ENCODE assay signal across 19 cellular contexts in the genomic region with DNA sequence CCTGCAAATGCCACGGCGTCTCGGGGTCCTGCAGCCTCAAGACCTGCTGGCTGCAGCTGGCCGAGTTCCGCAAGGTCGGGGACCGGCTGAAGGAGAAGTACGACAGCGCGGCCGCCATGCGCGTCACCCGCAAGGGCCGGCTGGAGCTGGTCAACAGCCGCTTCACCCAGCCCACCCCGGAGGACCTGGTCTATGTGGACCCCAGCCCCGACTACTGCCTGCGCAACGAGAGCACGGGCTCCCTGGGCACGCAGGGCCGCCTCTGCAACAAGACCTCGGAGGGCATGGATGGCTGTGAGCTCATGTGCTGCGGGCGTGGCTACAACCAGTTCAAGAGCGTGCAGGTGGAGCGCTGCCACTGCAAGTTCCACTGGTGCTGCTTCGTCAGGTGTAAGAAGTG. TPM values are rescaled to one million over a fixed set of nuclear protein-coding genes. Genes with fewer than 3 reads are reported as not detected.
DNase-seq lines count a peak whose midpoint lies in the region; ATAC-seq and TF ChIP-seq lines count a peak whose summit lies in the region.
"Had no signal": no experiment of that assay in that cellular context is flagged by ENCODE, and none has a peak within 500 bp of the region (broad histone marks: within the 10 kb centered on the region; RNA-seq: fewer than 3 reads in every experiment).

No MANE protein-coding gene starts in this region.

- no peak overlapping the region for H2AK5ac ChIP-seq in IMR-90 (ENCODE audit: low read depth, low read length)

- in situ Hi-C loops in IMR-90 (cut with MboI; ENCODE audit: low sequenced_read_pairs), result loop anchor here (5.0 kb wide), 2 partner anchors 141 to 291 kb away; no protein-coding TSS in a partner anchor

- POLR2A ChIA-PET in IMR-90 (lab: Charles Lee; ENCODE audit: unreplicated experiment), result no interaction called here

- peaks cover 8 to 69% of the 10 kb centered on the region in 2 experiments; a peak in 3 of 4 replicates for H3K79me1 ChIP-seq in IMR-90 (ENCODE audit: low read depth in 1 of 2, low read length in 2 of 2)

- H4K20me1 ChIP-seq in IMR-90 (ENCODE audit: insufficient read depth, low read length), result peaks cover 36% of the 10 kb centered on the region

- H3K4ac ChIP-seq in IMR-90 (ENCODE audit: low read depth, low read length), result no peak overlapping the region

- H2BK120ac ChIP-seq in IMR-90 (ENCODE audit: low read depth, low read length), result no peak overlapping the region

- no peak overlapping the region for H2BK15ac ChIP-seq in IMR-90 (ENCODE audit: low read depth, low read length)

- no peak overlapping the region for H4K8ac ChIP-seq in IMR-90 (ENCODE audit: low read depth in 2 of 2, low read length in 2 of 2)

- H3K23ac ChIP-seq in IMR-90 (ENCODE audit: low read depth, low read length), result no peak overlapping the region

- TF ChIP-seq RAD21 in IMR-90 (IDR thresholded peaks at IDR 0.05; ENCODE audit: low read length), result no peak

- H3K27me3 Mint-ChIP-seq in chondrocyte (ENCODE audit: low read depth), result no peaks in the 10 kb centered on the region

- no peak for TF ChIP-seq POLR2A in IMR-90 (IDR thresholded peaks at IDR 0.05; ENCODE audit: low read depth, low read length)

- no TSS peak for BruUV-seq in IMR-90 (replicated peaks; lab: Mats Ljungman, UMichigan)

- no peak overlapping the region for H3K56ac ChIP-seq in IMR-90 (ENCODE audit: extremely low read depth, insufficient read depth, low read length)

- intact Hi-C loops in IMR-90 (cut with micrococcal nuclease), result no loop called here
- intact Hi-C loops in dorsolateral prefrontal cortex (cut with DNase I), result loop anchor here in 1 of 2 donors (5.0 kb wide), 1 partner anchor 291 kb away; no protein-coding TSS in a partner anchor

- no peak overlapping the region for H2BK5ac ChIP-seq in IMR-90 (ENCODE audit: low read depth, low read length, poor library complexity, severe bottlenecking)

- H2BK20ac ChIP-seq in IMR-90 (ENCODE audit: low read depth, low read length), result no peak overlapping the region

- H3K9me1 ChIP-seq in IMR-90 (ENCODE audit: insufficient read depth, low read length), result peaks cover 12% of the 10 kb centered on the region

- no peaks in the 10 kb centered on the region for H3K9me3 Mint-ChIP-seq in chondrocyte (ENCODE audit: low read depth)
- H3K9me3 Mint-ChIP-seq: GM23338 had no signal

- H3K36me3 ChIP-seq in IMR-90 (ENCODE audit: control insufficient read depth, insufficient read depth, low read length) (peaks cover 13% of the 10 kb centered on the region), rectal smooth muscle tissue (ENCODE audit: control insufficient read depth, insufficient read depth, low read length) (peaks cover 4% of the 10 kb centered on the region)
- H3K36me3 ChIP-seq: Peyer's patch had no signal

- H2AFZ ChIP-seq in IMR-90 (replicated peaks; ENCODE audit: low read length, poor library complexity), result no peak overlapping the region
- H2AFZ ChIP-seq: GM23338 had no signal

- CTCF ChIA-PET in IMR-90 (lab: Yijun Ruan, JAX), result no interaction called here

- H4K91ac ChIP-seq in IMR-90 (ENCODE audit: insufficient read depth, low read depth, low read length), result no peak overlapping the region

- H3K27me3 ChIP-seq in IMR-90 (ENCODE audit: control insufficient read depth, insufficient read depth, low read length) (no peaks in the 10 kb centered on the region), dorsolateral prefrontal cortex (no peaks in the 10 kb centered on the region), rectal smooth muscle tissue (ENCODE audit: control insufficient read depth, insufficient read depth, low read length) (no peaks in the 10 kb centered on the region)
- H3K27me3 ChIP-seq: Peyer's patch had no signal

- no peaks in the 10 kb centered on the region for H3K9me3 ChIP-seq in IMR-90 (ENCODE audit: control insufficient read depth, insufficient read depth, low read length)
- H3K9me3 ChIP-seq: Peyer's patch had no signal

- peaks cover 18% of the 10 kb centered on the region for H3K36me3 Mint-ChIP-seq in chondrocyte (ENCODE audit: low read depth)

- H3K4me2 ChIP-seq in IMR-90 (ENCODE audit: low read depth, low read length), result no peak overlapping the region
- H3K4me2 ChIP-seq: GM23338 had no signal

- no peak overlapping the region for H3K27ac Mint-ChIP-seq in chondrocyte (ENCODE audit: unreplicated experiment)
- H3K27ac Mint-ChIP-seq: GM23338 had no signal

- ATAC-seq in IMR-90 (ENCODE audit: low read depth) (no peak), GM18502 (IDR thresholded peaks at IDR 0.05; ENCODE audit: poor library complexity, unreplicated experiment) (no peak)
- ATAC-seq: GM23338 had no signal

- H2AK9ac ChIP-seq in IMR-90 (replicated peaks; ENCODE audit: low read depth, low read length, poor library complexity), result peak overlapping the region; percentile 65

- H3K4me1 Mint-ChIP-seq in chondrocyte (ENCODE audit: low read depth), result peaks cover 33% of the 10 kb centered on the region

- no peak overlapping the region for H3K4me3 Mint-ChIP-seq in chondrocyte (ENCODE audit: unreplicated experiment)
- H3K4me3 Mint-ChIP-seq: GM23338 had no signal

- H3K4me1 ChIP-seq in IMR-90 (ENCODE audit: control insufficient read depth, insufficient read depth, low read length) (peaks cover 13% of the 10 kb centered on the region), rectal smooth muscle tissue (ENCODE audit: control insufficient read depth, insufficient read depth, low read length) (peaks cover 31% of the 10 kb centered on the region)

- dilution Hi-C loops in IMR-90 (cut with HindIII; ENCODE audit: low sequenced_read_pairs, unreplicated experiment), result no loop called here

- no peak overlapping the region for H3K18ac ChIP-seq in IMR-90 (ENCODE audit: low read depth, low read length)

- DNase-seq in DMS153 treated with DMSO at 0.1 percent for 48 hours (lab: John Stamatoyannopoulos, UW; ENCODE audit: unreplicated experiment) (peak; percentile 44), IMR-90 (no peak), dorsolateral prefrontal cortex (no peak), chondrocyte (ENCODE audit: low spot score) (no peak), NCI-H524 treated with DMSO at 0.1 percent for 48 hours (lab: John Stamatoyannopoulos, UW) (no peak)
- DNase-seq: ACHN; DMS 273 treated with DMSO at 0.1 percent for 48 hours; GDM1; HCEC 1CT; Karpas-422; NCI-H1436; NCI-H1930; NCI-H446 treated with DMSO at 0.1 percent for 48 hours; NK-92 treated with Interleukin-12 subunit alpha and Interleukin-12 subunit beta, amount 100 ng/mL, for 24 hours; Peyer's patch; SW 1271 had no signal

- H3K4me3 ChIP-seq in IMR-90 (ENCODE audit: insufficient read depth, low read depth, low read length), result no peak overlapping the region
- H3K4me3 ChIP-seq in dorsolateral prefrontal cortex, result no peak overlapping the region
- H3K4me3 ChIP-seq in rectal smooth muscle tissue (ENCODE audit: low read length), result no peak overlapping the region
- H3K4me3 ChIP-seq: GM23338, Peyer's patch had no signal

- 100% methylated on average over 2 of the region's 29 CpGs; no CpG with 5 or more reads in 1 of the 2 experiments for WGBS in IMR-90 (ENCODE audit: extremely low coverage in 2 of 2, insufficient read length in 1 of 2), 2 experiments

- TF ChIP-seq CTCF in IMR-90 (conservative IDR thresholded peaks at IDR 0.05; ENCODE audit: low read depth, low read length), result no peak
- no peak for TF ChIP-seq CTCF in dorsolateral prefrontal cortex (IDR thresholded peaks at IDR 0.05 in 54 of 56, conservative IDR thresholded peaks at IDR 0.05 in 2 of 56; ENCODE audit: low read depth in 1 of 56, partially characterized antibody in 56 of 56)
- TF ChIP-seq CTCF in chondrocyte (IDR thresholded peaks at IDR 0.05), result no peak

- no peak overlapping the region for H4K5ac ChIP-seq in IMR-90 (ENCODE audit: low read depth, low read length)

- H3K14ac ChIP-seq in IMR-90 (replicated peaks; ENCODE audit: low read depth, low read length), result no peak overlapping the region

- H3K27ac ChIP-seq in IMR-90 (ENCODE audit: insufficient read depth, low read length) (no peak overlapping the region), dorsolateral prefrontal cortex (peak overlapping the region in 47 of 59 donors; percentile 33 to 94 (median 88)), rectal smooth muscle tissue (ENCODE audit: low read depth, low read length) (peak overlapping the region; percentile 14)
- H3K27ac ChIP-seq: Peyer's patch had no signal

- H3K9ac ChIP-seq in IMR-90 (ENCODE audit: low read depth, low read length) (no peak overlapping the region), rectal smooth muscle tissue (ENCODE audit: low read length) (no peak overlapping the region)

TF ChIP-seq in IMR-90, 13 proteins besides CTCF, POLR2A, EP300 and RAD21 (continues in another document):
- no peak for TF ChIP-seq MAZ (IDR thresholded peaks at IDR 0.05; ENCODE audit: borderline replicate concordance, low read depth, low read length)
- no peak for TF ChIP-seq MAFK (IDR thresholded peaks at IDR 0.05; ENCODE audit: low read depth, low read length)
- TF ChIP-seq, protein P1, sequence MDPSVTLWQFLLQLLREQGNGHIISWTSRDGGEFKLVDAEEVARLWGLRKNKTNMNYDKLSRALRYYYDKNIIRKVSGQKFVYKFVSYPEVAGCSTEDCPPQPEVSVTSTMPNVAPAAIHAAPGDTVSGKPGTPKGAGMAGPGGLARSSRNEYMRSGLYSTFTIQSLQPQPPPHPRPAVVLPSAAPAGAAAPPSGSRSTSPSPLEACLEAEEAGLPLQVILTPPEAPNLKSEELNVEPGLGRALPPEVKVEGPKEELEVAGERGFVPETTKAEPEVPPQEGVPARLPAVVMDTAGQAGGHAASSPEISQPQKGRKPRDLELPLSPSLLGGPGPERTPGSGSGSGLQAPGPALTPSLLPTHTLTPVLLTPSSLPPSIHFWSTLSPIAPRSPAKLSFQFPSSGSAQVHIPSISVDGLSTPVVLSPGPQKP (IDR thresholded peaks at IDR 0.05; ENCODE audit: borderline replicate concordance, low read depth, low read length), result no peak
- TF ChIP-seq RCOR1 (IDR thresholded peaks at IDR 0.05; ENCODE audit: insufficient replicate concordance, low read length), result no peak

RNA-seq across cellular contexts. Expression of a gene that starts 16.8 kb away (rescaled TPM):
- total RNA-seq in IMR-90 (2012; rRNA removed), result 96.1 and 102 TPM in 2 replicates
- polyA plus RNA-seq in IMR-90 (2012; rRNA removed), result 83.7 and 98.8 TPM in 2 replicates
- polyA plus RNA-seq in IMR-90 (2012; cell fraction: cytosol; rRNA removed), result 77.8 and 101 TPM in 2 replicates
- polyA plus RNA-seq in IMR-90 (2012; cell fraction: nucleus; rRNA removed; ENCODE audit: low replicate concordance), result 49.1 and 91.4 TPM in 2 replicates
- 1 to 10 TPM; 2.2 to 9.3 (median 5.1) TPM for total RNA-seq in dorsolateral prefrontal cortex
- 68.0 to 160 TPM (median 74.4 TPM) in 3 replicates for total RNA-seq in chondrocyte

RNA-seq across cellular contexts. Expression of a gene that starts 45.1 kb away (rescaled TPM):
- total RNA-seq in IMR-90 (2012; rRNA removed), result 24.9 and 27.2 TPM in 2 replicates
- 18.4 and 20.0 TPM in 2 replicates for polyA plus RNA-seq in IMR-90 (2012; rRNA removed)
- 7.1 and 11.4 TPM in 2 replicates for polyA plus RNA-seq in IMR-90 (2012; cell fraction: cytosol; rRNA removed)
- 5.3 and 24.2 TPM in 2 replicates for polyA plus RNA-seq in IMR-90 (2012; cell fraction: nucleus; rRNA removed; ENCODE audit: low replicate concordance)
- 100 to 1,000 TPM in 51 of 120 experiments, 10 to 100 TPM in 69; 39.0 to 240 (median 95.0) TPM for total RNA-seq in dorsolateral prefrontal cortex
- total RNA-seq in chondrocyte, result 35.6 to 41.4 TPM (median 37.2 TPM) in 3 replicates

RNA-seq across cellular contexts. Expression of a gene that starts 51.4 kb away (rescaled TPM):
- total RNA-seq in IMR-90 (2012; rRNA removed), result 4.7 TPM in 2 replicates
- polyA plus RNA-seq in IMR-90 (2012; rRNA removed), result 7.3 and 8.8 TPM in 2 replicates
- 2.2 and 9.6 TPM in 2 replicates for polyA plus RNA-seq in IMR-90 (2012; cell fraction: cytosol; rRNA removed)
- 2.8 and 5.8 TPM in 2 replicates for polyA plus RNA-seq in IMR-90 (2012; cell fraction: nucleus; rRNA removed; ENCODE audit: low replicate concordance)
- 10 to 100 TPM; 26.6 to 73.6 (median 35.7) TPM for total RNA-seq in dorsolateral prefrontal cortex
- 6.1 to 6.4 TPM (median 6.3 TPM) in 3 replicates for total RNA-seq in chondrocyte
